ENCODE assay signal across 1 cellular context in genomic region chr16:58733671-58734458, GRCh38.
TF ChIP-seq lines count a peak whose summit lies in the region.

TSS of gene GOT2 (minus strand) at chr16:58734316. CDS start at chr16:58734228, 88 bp downstream.

TF ChIP-seq in HepG2, 621 proteins besides CTCF, POLR2A, EP300 and RAD21 (continued from another document and continues in another):
- TF ChIP-seq ZBED4 (CRISPR knock-in tag; IDR thresholded peaks at IDR 0.05; ENCODE audit: borderline replicate concordance) = peak; percentile 92; the same call in 1 of the 2 replicates
- TF ChIP-seq, protein P1, sequence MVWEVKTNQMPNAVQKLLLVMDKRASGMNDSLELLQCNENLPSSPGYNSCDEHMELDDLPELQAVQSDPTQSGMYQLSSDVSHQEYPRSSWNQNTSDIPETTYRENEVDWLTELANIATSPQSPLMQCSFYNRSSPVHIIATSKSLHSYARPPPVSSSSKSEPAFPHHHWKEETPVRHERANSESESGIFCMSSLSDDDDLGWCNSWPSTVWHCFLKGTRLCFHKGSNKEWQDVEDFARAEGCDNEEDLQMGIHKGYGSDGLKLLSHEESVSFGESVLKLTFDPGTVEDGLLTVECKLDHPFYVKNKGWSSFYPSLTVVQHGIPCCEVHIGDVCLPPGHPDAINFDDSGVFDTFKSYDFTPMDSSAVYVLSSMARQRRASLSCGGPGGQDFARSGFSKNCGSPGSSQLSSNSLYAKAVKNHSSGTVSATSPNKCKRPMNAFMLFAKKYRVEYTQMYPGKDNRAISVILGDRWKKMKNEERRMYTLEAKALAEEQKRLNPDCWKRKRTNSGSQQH (CRISPR knock-in tag; IDR thresholded peaks at IDR 0.05; ENCODE audit: low read depth) = peak; percentile 97
- peak; percentile 92 for TF ChIP-seq SRY (CRISPR knock-in tag; IDR thresholded peaks at IDR 0.05)
- TF ChIP-seq NFYB (CRISPR knock-in tag; IDR thresholded peaks at IDR 0.05) = peak; percentile 55
- TF ChIP-seq TRAFD1 (CRISPR knock-in tag; IDR thresholded peaks at IDR 0.05; ENCODE audit: borderline replicate concordance) = no peak
- 0 out of 2 replicates have a peak, but pooled peaks have one; percentile 64 for TF ChIP-seq ZNF510 (CRISPR knock-in tag; IDR thresholded peaks at IDR 0.05; ENCODE audit: low read depth)
- TF ChIP-seq, protein P2, sequence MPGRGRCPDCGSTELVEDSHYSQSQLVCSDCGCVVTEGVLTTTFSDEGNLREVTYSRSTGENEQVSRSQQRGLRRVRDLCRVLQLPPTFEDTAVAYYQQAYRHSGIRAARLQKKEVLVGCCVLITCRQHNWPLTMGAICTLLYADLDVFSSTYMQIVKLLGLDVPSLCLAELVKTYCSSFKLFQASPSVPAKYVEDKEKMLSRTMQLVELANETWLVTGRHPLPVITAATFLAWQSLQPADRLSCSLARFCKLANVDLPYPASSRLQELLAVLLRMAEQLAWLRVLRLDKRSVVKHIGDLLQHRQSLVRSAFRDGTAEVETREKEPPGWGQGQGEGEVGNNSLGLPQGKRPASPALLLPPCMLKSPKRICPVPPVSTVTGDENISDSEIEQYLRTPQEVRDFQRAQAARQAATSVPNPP (CRISPR knock-in tag; IDR thresholded peaks at IDR 0.05) = no peak; the same call in 1 of the 2 replicates
- TF ChIP-seq RFX5 (IDR thresholded peaks at IDR 0.05; ENCODE audit: low read depth, low read length) = peak; percentile 40; the same call in 1 of the 2 replicates
- no peak for TF ChIP-seq ZSCAN22 (CRISPR knock-in tag; IDR thresholded peaks at IDR 0.05)
- TF ChIP-seq, protein P3, sequence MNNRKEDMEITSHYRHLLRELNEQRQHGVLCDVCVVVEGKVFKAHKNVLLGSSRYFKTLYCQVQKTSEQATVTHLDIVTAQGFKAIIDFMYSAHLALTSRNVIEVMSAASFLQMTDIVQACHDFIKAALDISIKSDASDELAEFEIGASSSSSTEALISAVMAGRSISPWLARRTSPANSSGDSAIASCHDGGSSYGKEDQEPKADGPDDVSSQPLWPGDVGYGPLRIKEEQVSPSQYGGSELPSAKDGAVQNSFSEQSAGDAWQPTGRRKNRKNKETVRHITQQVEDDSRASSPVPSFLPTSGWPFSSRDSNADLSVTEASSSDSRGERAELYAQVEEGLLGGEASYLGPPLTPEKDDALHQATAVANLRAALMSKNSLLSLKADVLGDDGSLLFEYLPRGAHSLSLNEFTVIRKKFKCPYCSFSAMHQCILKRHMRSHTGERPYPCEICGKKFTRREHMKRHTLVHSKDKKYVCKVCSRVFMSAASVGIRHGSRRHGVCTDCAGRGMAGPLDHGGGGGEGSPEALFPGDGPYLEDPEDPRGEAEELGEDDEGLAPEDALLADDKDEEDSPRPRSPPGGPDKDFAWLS (CRISPR knock-in tag; IDR thresholded peaks at IDR 0.05; ENCODE audit: borderline replicate concordance) = peak; percentile 44; the same call in 1 of the 2 replicates
- peak; percentile 55; the same call in 1 of the 2 replicates for TF ChIP-seq NCOA2 (CRISPR knock-in tag; IDR thresholded peaks at IDR 0.05)
- peak; percentile 83; the same call in 1 of the 2 replicates for TF ChIP-seq ZNF614 (CRISPR knock-in tag; IDR thresholded peaks at IDR 0.05; ENCODE audit: borderline replicate concordance)
- TF ChIP-seq SOX13 (IDR thresholded peaks at IDR 0.05) = no peak
- peak in 1 of 2 experiments; percentile 73; a peak in 2 of 4 replicates for TF ChIP-seq SOX13 (CRISPR knock-in tag; conservative IDR thresholded peaks at IDR 0.05 in 1 of 2, IDR thresholded peaks at IDR 0.05 in 1 of 2)
- no peak; the same call in 1 of the 2 replicates for TF ChIP-seq ZSCAN29 (CRISPR knock-in tag; conservative IDR thresholded peaks at IDR 0.05)
- peak; percentile 34; the same call in 1 of the 2 replicates for TF ChIP-seq GMEB2 (CRISPR knock-in tag; IDR thresholded peaks at IDR 0.05; ENCODE audit: low read depth)
- peak; percentile 91; the same call in 1 of the 2 replicates for TF ChIP-seq SNAI1 (CRISPR knock-in tag; IDR thresholded peaks at IDR 0.05; ENCODE audit: borderline replicate concordance)
- TF ChIP-seq ZNF772 (CRISPR knock-in tag; IDR thresholded peaks at IDR 0.05) = peak; percentile 47
- peak; percentile 81 for TF ChIP-seq DR1 (CRISPR knock-in tag; IDR thresholded peaks at IDR 0.05)
- peak; percentile 85 for TF ChIP-seq ZFP36L1 (CRISPR knock-in tag; IDR thresholded peaks at IDR 0.05)
- TF ChIP-seq PCBP1 (IDR thresholded peaks at IDR 0.05; ENCODE audit: borderline replicate concordance, low read depth, low read length) = no peak
- no peak; the same call in 1 of the 2 replicates for TF ChIP-seq FOSL1 (CRISPR knock-in tag; IDR thresholded peaks at IDR 0.05; ENCODE audit: borderline replicate concordance)
- 0 out of 2 replicates have a peak, but pooled peaks have one; percentile 41 for TF ChIP-seq ZNF878 (CRISPR knock-in tag; IDR thresholded peaks at IDR 0.05)
- TF ChIP-seq ZNF484 (CRISPR knock-in tag; IDR thresholded peaks at IDR 0.05; ENCODE audit: borderline replicate concordance, low read depth) = no peak
- TF ChIP-seq ZNF296 (CRISPR knock-in tag; conservative IDR thresholded peaks at IDR 0.05) = no peak; the same call in 1 of the 2 replicates
- TF ChIP-seq ZNF660 (CRISPR knock-in tag; IDR thresholded peaks at IDR 0.05; ENCODE audit: borderline replicate concordance, low read depth) = peak; percentile 27; the same call in 1 of the 2 replicates
- TF ChIP-seq ZC3H4 (CRISPR knock-in tag; IDR thresholded peaks at IDR 0.05; ENCODE audit: borderline replicate concordance) = 0 out of 2 replicates have a peak, but pooled peaks have one; percentile 15
- TF ChIP-seq, protein P4, sequence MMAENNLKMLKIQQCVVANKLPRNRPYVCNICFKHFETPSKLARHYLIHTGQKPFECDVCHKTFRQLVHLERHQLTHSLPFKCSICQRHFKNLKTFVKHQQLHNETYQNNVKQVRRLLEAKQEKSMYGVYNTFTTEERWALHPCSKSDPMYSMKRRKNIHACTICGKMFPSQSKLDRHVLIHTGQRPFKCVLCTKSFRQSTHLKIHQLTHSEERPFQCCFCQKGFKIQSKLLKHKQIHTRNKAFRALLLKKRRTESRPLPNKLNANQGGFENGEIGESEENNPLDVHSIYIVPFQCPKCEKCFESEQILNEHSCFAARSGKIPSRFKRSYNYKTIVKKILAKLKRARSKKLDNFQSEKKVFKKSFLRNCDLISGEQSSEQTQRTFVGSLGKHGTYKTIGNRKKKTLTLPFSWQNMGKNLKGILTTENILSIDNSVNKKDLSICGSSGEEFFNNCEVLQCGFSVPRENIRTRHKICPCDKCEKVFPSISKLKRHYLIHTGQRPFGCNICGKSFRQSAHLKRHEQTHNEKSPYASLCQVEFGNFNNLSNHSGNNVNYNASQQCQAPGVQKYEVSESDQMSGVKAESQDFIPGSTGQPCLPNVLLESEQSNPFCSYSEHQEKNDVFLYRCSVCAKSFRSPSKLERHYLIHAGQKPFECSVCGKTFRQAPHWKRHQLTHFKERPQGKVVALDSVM (CRISPR knock-in tag; IDR thresholded peaks at IDR 0.05) = peak; percentile 88
- peak; percentile 72; the same call in 1 of the 2 replicates for TF ChIP-seq ZIK1 (CRISPR knock-in tag; IDR thresholded peaks at IDR 0.05; ENCODE audit: borderline replicate concordance, low read depth)
- no peak for TF ChIP-seq CC2D1A (CRISPR knock-in tag; IDR thresholded peaks at IDR 0.05)
- no peak for TF ChIP-seq TIGD3 (CRISPR knock-in tag; IDR thresholded peaks at IDR 0.05; ENCODE audit: borderline replicate concordance)
- TF ChIP-seq, protein P5, sequence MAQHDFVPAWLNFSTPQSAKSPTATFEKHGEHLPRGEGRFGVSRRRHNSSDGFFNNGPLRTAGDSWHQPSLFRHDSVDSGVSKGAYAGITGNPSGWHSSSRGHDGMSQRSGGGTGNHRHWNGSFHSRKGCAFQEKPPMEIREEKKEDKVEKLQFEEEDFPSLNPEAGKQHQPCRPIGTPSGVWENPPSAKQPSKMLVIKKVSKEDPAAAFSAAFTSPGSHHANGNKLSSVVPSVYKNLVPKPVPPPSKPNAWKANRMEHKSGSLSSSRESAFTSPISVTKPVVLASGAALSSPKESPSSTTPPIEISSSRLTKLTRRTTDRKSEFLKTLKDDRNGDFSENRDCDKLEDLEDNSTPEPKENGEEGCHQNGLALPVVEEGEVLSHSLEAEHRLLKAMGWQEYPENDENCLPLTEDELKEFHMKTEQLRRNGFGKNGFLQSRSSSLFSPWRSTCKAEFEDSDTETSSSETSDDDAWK (CRISPR knock-in tag; IDR thresholded peaks at IDR 0.05) = no peak
- peak; percentile 92; the same call in 1 of the 2 replicates for TF ChIP-seq ZSCAN30 (CRISPR knock-in tag; IDR thresholded peaks at IDR 0.05)
- no peak for TF ChIP-seq ZNF83 (CRISPR knock-in tag; IDR thresholded peaks at IDR 0.05; ENCODE audit: borderline replicate concordance)
- 0 out of 2 replicates have a peak, but pooled peaks have one; percentile 82 for TF ChIP-seq ZNF44 (CRISPR knock-in tag; IDR thresholded peaks at IDR 0.05)
- peak; percentile 65 for TF ChIP-seq STAG1 (CRISPR knock-in tag; IDR thresholded peaks at IDR 0.05)
- TF ChIP-seq ZFP82 (CRISPR knock-in tag; IDR thresholded peaks at IDR 0.05; ENCODE audit: borderline replicate concordance) = peak; percentile 95
- peak; percentile 94 for TF ChIP-seq NFE2 (CRISPR knock-in tag; IDR thresholded peaks at IDR 0.05)
